Comparison of ENCODE assay signal across 14 cellular contexts in genomic region chr5:96905864-96906263, GRCh38.
"Had no signal": no experiment of that assay in that cellular context is flagged by ENCODE, and none has a peak within 500 bp of the region (broad histone marks: within the 10 kb centered on the region; RNA-seq: fewer than 3 reads in every experiment).

No MANE protein-coding gene starts in this region.

- H3K27ac ChIP-seq: colonic mucosa, parathyroid adenoma, sigmoid colon, spleen, thoracic aorta, upper lobe of right lung had no signal

- H3K4me1 ChIP-seq: colonic mucosa, parathyroid adenoma, sigmoid colon, upper lobe of right lung had no signal

- H3K27me3 Mint-ChIP-seq: activated T-helper 17 cell treated with anti-CD3 and anti-CD28 coated beads, Interleukin-2, amount 50 U/mL, for 72 hours had no signal

- H3K9me3 Mint-ChIP-seq: activated T-helper 17 cell treated with anti-CD3 and anti-CD28 coated beads, Interleukin-2, amount 50 U/mL, for 72 hours had no signal

- H3K27ac Mint-ChIP-seq: activated T-helper 17 cell treated with anti-CD3 and anti-CD28 coated beads, Interleukin-2, amount 50 U/mL, for 72 hours had no signal

- H3K4me3 ChIP-seq: colonic mucosa, lung, sigmoid colon, spleen, thoracic aorta, upper lobe of right lung had no signal

- H3K4me3 Mint-ChIP-seq: activated T-helper 17 cell treated with anti-CD3 and anti-CD28 coated beads, Interleukin-2, amount 50 U/mL, for 72 hours had no signal

- H3K36me3 ChIP-seq: colonic mucosa, thoracic aorta had no signal

- DNase-seq: activated CD4-positive, alpha-beta T cell treated with anti-CD3 and anti-CD28 coated beads for 4 hours; activated naive CD4-positive, alpha-beta T cell treated with Interleukin-2 at 50 U/mL for 16 hours; amniotic stem cell; caudate nucleus; colonic mucosa; midbrain; sigmoid colon; spleen; upper lobe of right lung had no signal

- ATAC-seq: activated T-helper 17 cell treated with anti-CD3 and anti-CD28 coated beads, Interleukin-2, amount 50 U/mL, for 72 hours; esophagus mucosa; upper lobe of right lung had no signal

- H3K27me3 ChIP-seq: colonic mucosa, sigmoid colon, spleen, upper lobe of right lung had no signal

- H3K9me3 ChIP-seq: colonic mucosa, sigmoid colon, spleen, thoracic aorta, upper lobe of right lung had no signal
